In genomic region chr12:117020536-117021220, GRCh38 we compare ENCODE assay signal across 1 cellular context.
A peak's percentile ranks its signal among the peaks of the same experiment; 100 is the strongest.
TF ChIP-seq lines count a peak whose summit lies in the region.

No MANE protein-coding gene starts in this region.

TF ChIP-seq in HepG2, 621 proteins besides CTCF, POLR2A, EP300 and RAD21:
- TF ChIP-seq ARNT2 (CRISPR knock-in tag; IDR thresholded peaks at IDR 0.05; ENCODE audit: low read depth) (no peak), POLR2G (IDR thresholded peaks at IDR 0.05; ENCODE audit: low read depth, low read length) (peak; percentile 44)
